Comparison of ENCODE assay signal across 2 cellular contexts in genomic region chr4:3083732-3084131, GRCh38.
A peak's percentile ranks its signal among the peaks of the same experiment; 100 is the strongest.
TF ChIP-seq lines count a peak whose summit lies in the region.

No MANE protein-coding gene starts in this region.

TF ChIP-seq in HEK293, 187 proteins besides CTCF, POLR2A, EP300 and RAD21:
- TF ChIP-seq SCRT2 (tag by site-specific recombination; IDR thresholded peaks at IDR 0.05) (peak; percentile 82), ZNF654 (tag by site-specific recombination; IDR thresholded peaks at IDR 0.05; ENCODE audit: low read depth) (no peak), SCRT1 (tag by site-specific recombination; IDR thresholded peaks at IDR 0.05; ENCODE audit: borderline replicate concordance) (peak; percentile 58; the same call in 1 of the 2 replicates)
TF ChIP-seq in HEK293: peak in this region for 2.

TF ChIP-seq in HEK293T, 16 proteins besides CTCF, POLR2A, EP300 and RAD21:
- no peak for TF ChIP-seq SUZ12 (IDR thresholded peaks at IDR 0.05)
- no peak for TF ChIP-seq ARNT (IDR thresholded peaks at IDR 0.05)
- no peak for TF ChIP-seq FOXA1 (IDR thresholded peaks at IDR 0.05)
